ENCODE assay signal across 18 cellular contexts in genomic region chr5:62260510-62260909, GRCh38. TPM values are rescaled to one million over a fixed set of nuclear protein-coding genes. Genes with fewer than 3 reads are reported as not detected.
DNase-seq lines count a peak whose midpoint lies in the region; ATAC-seq and TF ChIP-seq lines count a peak whose summit lies in the region.
"Had no signal": no experiment of that assay in that cellular context is flagged by ENCODE, and none has a peak within 500 bp of the region (broad histone marks: within the 10 kb centered on the region; RNA-seq: fewer than 3 reads in every experiment).

No MANE protein-coding gene starts in this region.

- H3K4me1 Mint-ChIP-seq in T-helper 17 cell, result peaks cover 32% of the 10 kb centered on the region

- H3K4me2 ChIP-seq in BLaER1, result peak overlapping the region; percentile 59

- intact Hi-C loops in aorta (cut with DNase I), result no loop called here

- no peaks in the 10 kb centered on the region for H3K27me3 Mint-ChIP-seq in T-helper 17 cell

- TF ChIP-seq CTCF in lung (IDR thresholded peaks at IDR 0.05; ENCODE audit: control extremely low read depth, extremely low read depth) (no peak), GM10248 (IDR thresholded peaks at IDR 0.05; ENCODE audit: control extremely low read depth, extremely low read depth, low read depth, missing control alignments) (no peak)

- no peak overlapping the region for H3K4me3 Mint-ChIP-seq in T-helper 17 cell
- H3K4me3 Mint-ChIP-seq: memory B cell, WTC11 had no signal

- H3K9ac ChIP-seq in BLaER1, result peak overlapping the region; percentile 56; the same call in 1 of the 2 replicates

- DNase-seq in MV-4-11 (lab: John Stamatoyannopoulos, UW) (peak; percentile 67), T-helper 17 cell (no peak), lung (ENCODE audit: low spot score) (no peak), NCI-H748 treated with DMSO at 0.1 percent for 48 hours (lab: John Stamatoyannopoulos, UW) (no peak), aorta (no peak), NCI-H2107 treated with DMSO at 0.1 percent for 48 hours (lab: John Stamatoyannopoulos, UW; ENCODE audit: unreplicated experiment) (no peak), GM10248 (ENCODE audit: extremely low spot score) (no peak)
- DNase-seq: activated CD8-positive, alpha-beta memory T cell treated with anti-CD3 and anti-CD28 coated beads, Interleukin-2, amount 50 U/mL, for 4 hours; cortex of kidney; DMS53; esophagus squamous epithelium; NCI-H1417 treated with DMSO at 0.1 percent for 48 hours; NK-92 treated with Interleukin-12 subunit alpha and Interleukin-12 subunit beta, amount 100 ng/mL, for 24 hours; stimulated activated CD4-positive, alpha-beta T cell treated with anti-CD3 and anti-CD28 coated beads, Interleukin-15, amount 100 ng/mL, for 24 hours; transverse colon had no signal

- H3K27ac Mint-ChIP-seq in T-helper 17 cell, result no peak overlapping the region
- H3K27ac Mint-ChIP-seq: memory B cell, WTC11 had no signal

- CTCF ChIA-PET in GM10248 (lab: Yijun Ruan, JAX), result interaction anchor here (0.9 to 3.0 kb wide), 4 partner anchors 13 to 36 kb away, joined by 3 to 9 read pairs (median 7); no protein-coding TSS in a partner anchor

- H4K20me1 ChIP-seq in BLaER1, result no peaks in the 10 kb centered on the region

- no peaks in the 10 kb centered on the region for H3K9me3 ChIP-seq in BLaER1
- no peaks in the 10 kb centered on the region for H3K9me3 ChIP-seq in T-helper 17 cell (ENCODE audit: control insufficient read depth, low read length, poor library complexity, severe bottlenecking)
- no peaks in the 10 kb centered on the region for H3K9me3 ChIP-seq in lung (ENCODE audit: control insufficient read depth in 2 of 2, insufficient read depth in 1 of 2, low read length in 1 of 2)
- H3K9me3 ChIP-seq in aorta (ENCODE audit: control insufficient read depth, low read length), result no peaks in the 10 kb centered on the region
- H3K9me3 ChIP-seq: esophagus squamous epithelium, transverse colon had no signal

- ATAC-seq in T-helper 17 cell (peak; percentile 38), lung (ENCODE audit: insufficient read depth, low FRiP score) (peak; percentile 34), aorta (ENCODE audit: low FRiP score) (no peak)
- ATAC-seq: WTC11 had no signal

- no peaks in the 10 kb centered on the region for H3K36me3 ChIP-seq in BLaER1
- no peaks in the 10 kb centered on the region for H3K36me3 ChIP-seq in lung (ENCODE audit: control insufficient read depth in 2 of 2, insufficient read depth in 2 of 2, low read length in 2 of 2)
- H3K36me3 ChIP-seq in aorta (ENCODE audit: control insufficient read depth in 1 of 2, insufficient read depth in 2 of 2, low read length in 1 of 2), result no peaks in the 10 kb centered on the region
- H3K36me3 ChIP-seq: esophagus squamous epithelium, transverse colon had no signal

- H3K27me3 ChIP-seq in BLaER1, result no peaks in the 10 kb centered on the region
- no peaks in the 10 kb centered on the region for H3K27me3 ChIP-seq in lung (ENCODE audit: control insufficient read depth, insufficient read depth)
- H3K27me3 ChIP-seq in aorta (ENCODE audit: control insufficient read depth in 1 of 2, insufficient read depth in 2 of 2, low read length in 1 of 2), result no peaks in the 10 kb centered on the region
- H3K27me3 ChIP-seq: esophagus squamous epithelium, transverse colon had no signal

- H3K4me1 ChIP-seq in BLaER1 (peaks cover 55% of the 10 kb centered on the region), lung (ENCODE audit: control insufficient read depth in 2 of 2, insufficient read depth in 2 of 2, low read length in 2 of 2) (no peaks in the 10 kb centered on the region), aorta (ENCODE audit: control insufficient read depth in 1 of 2, insufficient read depth in 2 of 2, low read length in 2 of 2) (no peaks in the 10 kb centered on the region)
- H3K4me1 ChIP-seq: transverse colon had no signal

- H3K36me3 Mint-ChIP-seq in T-helper 17 cell (ENCODE audit: low read depth), result no peaks in the 10 kb centered on the region
- H3K36me3 Mint-ChIP-seq: memory B cell, WTC11 had no signal

- 39 to 52% methylated on average over 5 of the region's 5 CpGs for WGBS in lung, 2 donors
- 54 to 59% methylated on average over 5 of the region's 5 CpGs for WGBS in aorta, 2 donors

- POLR2A ChIA-PET in GM10248 (lab: Yijun Ruan, JAX), result no interaction called here

- no peak overlapping the region for H3K4me3 ChIP-seq in BLaER1
- H3K4me3 ChIP-seq in lung, result no peak overlapping the region
- no peak overlapping the region for H3K4me3 ChIP-seq in aorta (ENCODE audit: low read length in 2 of 2)
- H3K4me3 ChIP-seq: esophagus squamous epithelium, transverse colon had no signal

- peak overlapping the region; percentile 86 for H3K27ac ChIP-seq in BLaER1
- H3K27ac ChIP-seq in lung (ENCODE audit: low read depth in 1 of 2, low read length in 1 of 2), result no peak overlapping the region
- H3K27ac ChIP-seq in aorta (ENCODE audit: low read depth in 1 of 2, low read length in 2 of 2), result no peak overlapping the region
- H3K27ac ChIP-seq: esophagus squamous epithelium, transverse colon had no signal

RNA-seq across cellular contexts. Expression of gene KIF2A, which starts 45.5 kb away (rescaled TPM):
- total RNA-seq in T-helper 17 cell, result 100 to 1,000 TPM in 1 of 2 donors, 10 to 100 TPM in 1; 93.5 to 158 TPM
- 10 to 100 TPM; 27.7 to 64.3 TPM for total RNA-seq in lung
- polyA plus RNA-seq in lung, result 10 to 100 TPM in 1 of 2 donors, 1 to 10 TPM in 1; 3.5 to 12.8 TPM
- total RNA-seq in aorta, result 10 to 100 TPM; 25.5 to 33.9 TPM
- 10 to 100 TPM in 1 of 2 donors, 1 to 10 TPM in 1; 5.6 to 17.4 TPM for polyA plus RNA-seq in aorta
